ENCODE assay signal across 18 cellular contexts in the genomic region with DNA sequence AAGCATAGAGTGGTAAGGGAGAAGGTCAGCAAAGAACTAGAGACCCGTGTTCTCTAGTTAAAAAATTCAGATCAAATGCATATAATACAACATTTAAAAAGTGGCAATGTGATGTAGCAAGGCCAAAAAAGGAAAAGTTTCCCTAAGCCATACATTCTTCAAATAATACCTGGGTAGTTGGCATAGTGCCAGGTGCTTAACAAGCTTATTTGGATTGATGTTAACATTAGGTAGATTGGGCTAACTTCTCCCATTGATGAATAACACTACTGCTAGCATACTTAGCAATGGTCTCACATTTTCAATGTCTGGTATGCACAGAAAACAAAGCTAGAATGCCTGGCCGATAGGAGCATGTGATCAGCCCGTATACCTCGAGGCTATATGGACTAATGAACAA.
"Had no signal": no experiment of that assay in that cellular context is flagged by ENCODE, and none has a peak within 500 bp of the region (broad histone marks: within the 10 kb centered on the region; RNA-seq: fewer than 3 reads in every experiment).

No MANE protein-coding gene starts in this region.

- H3K4me1 ChIP-seq: heart left ventricle, right atrium auricular region, stomach, transverse colon had no signal

- H3K4me3 ChIP-seq: coronary artery, heart left ventricle, mucosa of descending colon, right atrium auricular region, stomach, thoracic aorta, transverse colon had no signal

- H3K27me3 ChIP-seq: heart left ventricle, neutrophil, right atrium auricular region, stomach, transverse colon had no signal

- H3K9me3 ChIP-seq: mucosa of descending colon, neutrophil, thoracic aorta, transverse colon had no signal

- H3K27ac ChIP-seq: coronary artery, heart left ventricle, neutrophil, right atrium auricular region, stomach, thoracic aorta, transverse colon had no signal

- H3K36me3 ChIP-seq: heart left ventricle, neutrophil, right atrium auricular region, stomach, thoracic aorta, transverse colon had no signal

- DNase-seq: effector CD8-positive, alpha-beta T cell; heart left ventricle; hippocampal formation; kidney glomerular epithelial cell; mammary epithelial cell; mucosa of descending colon; naive thymus-derived CD8-positive, alpha-beta T cell; posterior cingulate gyrus; small intestine; stimulated activated CD4-positive, alpha-beta T cell treated with anti-CD3 and anti-CD28 coated beads, Interleukin-12 subunit alpha, Interleukin-12 subunit beta, amount 100 ng/mL, for 4 hours; stimulated activated naive CD4-positive, alpha-beta T cell; stomach; substantia nigra; transverse colon had no signal
